ENCODE assay signal across 8 cellular contexts in the genomic region with DNA sequence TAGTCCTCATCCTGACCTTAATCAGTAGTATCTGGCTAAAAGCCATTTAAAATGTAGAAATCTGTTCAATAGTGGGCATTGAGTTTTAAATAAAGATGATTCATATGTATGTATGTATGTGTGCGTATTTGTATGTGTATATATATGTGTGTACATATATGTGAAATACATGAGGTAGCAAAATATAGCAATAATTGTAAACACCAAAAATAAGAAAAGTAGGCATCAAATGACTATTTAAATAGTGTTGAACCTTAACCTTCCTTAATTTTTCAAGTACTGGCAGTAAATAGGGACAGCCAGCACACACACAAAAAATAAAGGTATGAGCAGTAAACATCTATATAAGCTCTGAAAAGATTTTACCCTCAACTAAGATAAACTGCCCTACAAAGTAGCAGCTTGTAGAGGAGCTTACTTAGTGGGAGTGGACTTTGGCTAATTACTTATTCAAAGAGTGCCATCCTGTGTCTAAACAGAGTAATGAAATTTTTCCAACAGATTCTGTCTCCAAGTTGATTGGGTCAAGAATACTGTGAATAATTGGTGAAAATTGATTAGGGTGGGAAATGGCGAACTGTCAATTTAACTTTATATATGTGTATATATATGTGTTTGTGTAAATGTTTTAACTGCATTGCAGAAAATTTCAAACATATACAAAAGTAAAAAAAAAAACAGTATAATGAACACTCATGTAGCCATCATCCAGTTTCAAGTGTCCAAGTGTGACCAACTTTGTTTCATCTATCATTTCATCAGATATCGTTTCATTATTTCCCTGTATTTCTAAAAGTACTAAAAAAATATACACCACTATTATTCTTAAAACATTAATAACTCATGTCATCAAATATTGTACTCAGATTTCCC. TPM values are rescaled to one million over a fixed set of nuclear protein-coding genes. Genes with fewer than 3 reads are reported as not detected.
DNase-seq lines count a peak whose midpoint lies in the region; ATAC-seq, FAIRE-seq and TF ChIP-seq lines count a peak whose summit lies in the region.

No MANE protein-coding gene starts in this region.

- CTCF ChIA-PET in activated CD8-positive, alpha-beta T cell treated with anti-CD3 and anti-CD28 coated beads, Interleukin-2, amount 10 ng/mL, durations not matched to agents 7 days and 5 days (lab: Charles Lee), result interaction anchor here (0.6 to 6.6 kb wide), 34 partner anchors 11 to 849 kb away, joined by 3 to 79 read pairs (median 4); a partner anchor contains a TSS

- H3K27ac Mint-ChIP-seq in activated CD8-positive, alpha-beta T cell treated with anti-CD3 and anti-CD28 coated beads, Interleukin-2, amount 10 ng/mL, durations not matched to agents 7 days and 5 days, result peak overlapping the region; percentile 85

- TF ChIP-seq CTCF in gastroesophageal sphincter (IDR thresholded peaks at IDR 0.05) (peak; percentile 33 to 72 (median 62)), ovary (IDR thresholded peaks at IDR 0.05) (peak in 2 of 3 donors; percentile 46 to 59)

- no peak overlapping the region for H3K4me3 Mint-ChIP-seq in activated CD8-positive, alpha-beta T cell treated with anti-CD3 and anti-CD28 coated beads, Interleukin-2, amount 10 ng/mL, durations not matched to agents 7 days and 5 days

- peak; percentile 84 for FAIRE-seq in GM18507 (lab: Jason Lieb, UNC)

- POLR2A ChIA-PET in activated CD8-positive, alpha-beta T cell treated with anti-CD3 and anti-CD28 coated beads, Interleukin-2, amount 10 ng/mL, durations not matched to agents 7 days and 5 days (lab: Charles Lee), result interaction anchor here (1.7 to 2.1 kb wide), 2 partner anchors 79 to 448 kb away, joined by 5 to 7 read pairs; a partner anchor contains a TSS

- WGBS in gastroesophageal sphincter (ENCODE audit: low coverage in 1 of 2), 2 donors, result 9 to 20% methylated on average over 3 of the region's 3 CpGs
- 17 to 25% (median 18%) methylated on average over 3 of the region's 3 CpGs for WGBS in ovary, 3 donors

- ATAC-seq in HG03025 (IDR thresholded peaks at IDR 0.05; ENCODE audit: low FRiP score, unreplicated experiment) (peak; percentile 43), gastroesophageal sphincter (no peak)
- no peak for ATAC-seq in activated CD8-positive, alpha-beta T cell treated with anti-CD3 and anti-CD28 coated beads, Interleukin-2, amount 10 ng/mL, durations not matched to agents 7 days and 5 days

- no peaks in the 10 kb centered on the region for H3K36me3 ChIP-seq in gastroesophageal sphincter
- H3K36me3 ChIP-seq in ovary, result no peaks in the 10 kb centered on the region

- H3K27me3 ChIP-seq in gastroesophageal sphincter (no peaks in the 10 kb centered on the region), ovary (no peaks in the 10 kb centered on the region)

- intact Hi-C loops in ovary (cut with DNase I), result loop anchor here (5.0 to 10.0 kb wide), 7 partner anchors 381 to 849 kb away; no protein-coding TSS in a partner anchor

- peak overlapping the region; percentile 86 to 100 (median 90) for H3K27ac ChIP-seq in gastroesophageal sphincter
- peak overlapping the region; percentile 67 to 83 for H3K27ac ChIP-seq in ovary

- H3K4me1 ChIP-seq in gastroesophageal sphincter, result peaks cover 0 to 32% (median 6%) of the 10 kb centered on the region in 3 donors
- no peaks in the 10 kb centered on the region for H3K4me1 ChIP-seq in ovary (ENCODE audit: insufficient read depth)

- peaks cover 22% of the 10 kb centered on the region for H3K4me1 Mint-ChIP-seq in activated CD8-positive, alpha-beta T cell treated with anti-CD3 and anti-CD28 coated beads, Interleukin-2, amount 10 ng/mL, durations not matched to agents 7 days and 5 days (ENCODE audit: low read depth)

- no peaks in the 10 kb centered on the region for H3K9me3 ChIP-seq in gastroesophageal sphincter
- H3K9me3 ChIP-seq in ovary, result no peaks in the 10 kb centered on the region

- no peak for TF ChIP-seq EP300 in gastroesophageal sphincter (IDR thresholded peaks at IDR 0.05)
- no peak for TF ChIP-seq EP300 in ovary (IDR thresholded peaks at IDR 0.05)

- H3K9me3 Mint-ChIP-seq in activated CD8-positive, alpha-beta T cell treated with anti-CD3 and anti-CD28 coated beads, Interleukin-2, amount 10 ng/mL, durations not matched to agents 7 days and 5 days (ENCODE audit: insufficient read depth), result no peaks in the 10 kb centered on the region

- H3K36me3 Mint-ChIP-seq in activated CD8-positive, alpha-beta T cell treated with anti-CD3 and anti-CD28 coated beads, Interleukin-2, amount 10 ng/mL, durations not matched to agents 7 days and 5 days (ENCODE audit: low read depth), result no peaks in the 10 kb centered on the region

- DNase-seq in AG20443 (ENCODE audit: low spot score) (peak; percentile 39), GM18507 (ENCODE audit: extremely low spot score, insufficient read length, low read depth) (no peak), NCI-H2029 (lab: John Stamatoyannopoulos, UW) (peak; percentile 62), ovary (no peak), ecto neural progenitor cell (ENCODE audit: low spot score) (no peak)
- DNase-seq in activated CD8-positive, alpha-beta T cell treated with anti-CD3 and anti-CD28 coated beads, Interleukin-2, amount 10 ng/mL, durations not matched to agents 7 days and 5 days, result no peak

- no peaks in the 10 kb centered on the region for H3K27me3 Mint-ChIP-seq in activated CD8-positive, alpha-beta T cell treated with anti-CD3 and anti-CD28 coated beads, Interleukin-2, amount 10 ng/mL, durations not matched to agents 7 days and 5 days (ENCODE audit: low read depth)

- TF ChIP-seq POLR2A in gastroesophageal sphincter (IDR thresholded peaks at IDR 0.05) (no peak), ovary (IDR thresholded peaks at IDR 0.05) (no peak)

- H3K4me3 ChIP-seq in gastroesophageal sphincter (peak overlapping the region; percentile 59 to 95), ovary (peak overlapping the region; percentile 58)

RNA-seq across cellular contexts. Expression of a gene that starts 2.0 kb away (rescaled TPM):
- total RNA-seq in activated CD8-positive, alpha-beta T cell treated with anti-CD3 and anti-CD28 coated beads, Interleukin-2, amount 10 ng/mL, durations not matched to agents 7 days and 5 days, result 1 to 10 TPM; 1.8 to 3.4 TPM
- total RNA-seq in gastroesophageal sphincter, result 10 to 100 TPM in 2 of 4 donors, 1 to 10 TPM in 2; 2.6 to 25.2 (median 12.3) TPM
- total RNA-seq in ovary, result 1 to 10 TPM in 6 of 7 donors, under 1 TPM in 1; 0.96 to 7.2 (median 2.7) TPM
- 1 to 10 TPM; 1.3 to 2.2 TPM for polyA plus RNA-seq in ovary

Comparison
In these comparisons a context has a peak if more than half of its experiments do, and no peak if none do; other contexts are left out.
1. DNase-seq: peak in AG20443 (single experiment) and NCI-H2029 (single experiment); none in GM18507 (single experiment), activated CD8-positive, alpha-beta T cell treated with anti-CD3 and anti-CD28 coated beads, Interleukin-2, amount 10 ng/mL, durations not matched to agents 7 days and 5 days (single experiment), ovary (0 of 5) and ecto neural progenitor cell (single experiment).